In the genomic region with DNA sequence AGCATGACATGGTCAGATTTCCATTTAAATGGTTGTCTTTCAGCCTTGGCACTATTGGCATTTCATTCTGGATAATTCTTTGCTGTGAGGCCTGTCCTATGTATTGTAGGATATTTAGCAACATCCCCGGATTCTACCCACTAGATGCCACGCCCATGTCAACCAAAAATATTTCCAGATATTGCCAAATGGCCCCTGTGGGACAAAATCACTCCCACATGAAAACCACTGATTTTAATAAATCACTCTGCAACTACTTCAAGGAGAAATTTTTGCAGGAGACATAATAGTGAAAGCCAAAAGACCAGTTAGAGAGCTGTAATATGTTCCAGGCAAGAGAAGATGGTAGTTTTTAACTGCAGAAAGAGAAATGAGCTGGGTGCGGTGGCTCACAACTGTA, we compare ENCODE assay signal across 22 cellular contexts. TPM values are rescaled to one million over a fixed set of nuclear protein-coding genes. Genes with fewer than 3 reads are reported as not detected.
"Had no signal": no experiment of that assay in that cellular context is flagged by ENCODE, and none has a peak within 500 bp of the region (broad histone marks: within the 10 kb centered on the region; RNA-seq: fewer than 3 reads in every experiment).

No MANE protein-coding gene starts in this region.

- H3K79me2 ChIP-seq: hepatocyte, parathyroid adenoma had no signal

- H3K27ac ChIP-seq: foreskin keratinocyte, hepatocyte, parathyroid adenoma, tibial artery, WERI-Rb-1 had no signal

- H3K4me3 ChIP-seq: breast epithelium, hepatocyte, tibial artery had no signal

- H3K4me2 ChIP-seq: hepatocyte had no signal

- H3K27me3 ChIP-seq: breast epithelium, foreskin keratinocyte, hepatocyte, tibial artery had no signal

- ATAC-seq: esophagus mucosa, foreskin keratinocyte, natural killer cell, T-helper 17 cell had no signal

- H3K4me1 ChIP-seq: breast epithelium, foreskin keratinocyte, parathyroid adenoma had no signal

- DNase-seq: activated CD4-positive, alpha-beta T cell treated with anti-CD3 and anti-CD28 coated beads for 1 hour; activated CD8-positive, alpha-beta memory T cell treated with anti-CD3 and anti-CD28 coated beads for 24 hours; activated CD8-positive, alpha-beta memory T cell treated with anti-CD3 and anti-CD28 coated beads, Interleukin-2, amount 50 U/mL, for 48 hours; activated effector memory CD4-positive, alpha-beta T cell treated with anti-CD3 and anti-CD28 coated beads, Interleukin-2, amount 50 U/mL, for 16 hours; activated naive CD8-positive, alpha-beta T cell treated with anti-CD3 and anti-CD28 coated beads, Interleukin-2, amount 10 ng/mL, durations not matched to agents 7 days and 5 days; activated T-cell treated with anti-CD3 and anti-CD28 coated beads, Interleukin-2, amount 50 U/mL, for 48 hours; cortex of kidney; effector CD4-positive, alpha-beta T cell; foreskin keratinocyte; mesendoderm; natural killer cell; stimulated activated CD4-positive, alpha-beta T cell treated with anti-CD3 and anti-CD28 coated beads, Interleukin-12 subunit alpha, Interleukin-12 subunit beta, amount 100 ng/mL, for 4 hours; stimulated activated CD4-positive, alpha-beta T cell treated with anti-CD3 and anti-CD28 coated beads, Interleukin-1b, Interleukin-23, amount 100 ng/mL, for 48 hours; stimulated activated naive CD4-positive, alpha-beta T cell treated with Interleukin-2 at 50 U/mL for 16 hours; substantia nigra; T-helper 17 cell; tibial artery; WERI-Rb-1 had no signal

- H3K36me3 ChIP-seq: breast epithelium, tibial artery, WERI-Rb-1 had no signal

- H2AFZ ChIP-seq: hepatocyte, parathyroid adenoma had no signal

- H3K9ac ChIP-seq: parathyroid adenoma had no signal

- H3K9me3 ChIP-seq: breast epithelium, tibial artery had no signal

RNA-seq across cellular contexts. Expression of gene RARB, which starts 55.9 kb away (rescaled TPM):
- total RNA-seq: activated naive CD8-positive, alpha-beta T cell treated with anti-CD3 and anti-CD28 coated beads, Interleukin-2, amount 10 ng/mL, durations not matched to agents 7 days and 5 days; foreskin keratinocyte; natural killer cell; T-helper 17 cell had no signal
- polyA plus RNA-seq: foreskin keratinocyte had no signal
